ENCODE assay signal across 20 cellular contexts in the genomic region with DNA sequence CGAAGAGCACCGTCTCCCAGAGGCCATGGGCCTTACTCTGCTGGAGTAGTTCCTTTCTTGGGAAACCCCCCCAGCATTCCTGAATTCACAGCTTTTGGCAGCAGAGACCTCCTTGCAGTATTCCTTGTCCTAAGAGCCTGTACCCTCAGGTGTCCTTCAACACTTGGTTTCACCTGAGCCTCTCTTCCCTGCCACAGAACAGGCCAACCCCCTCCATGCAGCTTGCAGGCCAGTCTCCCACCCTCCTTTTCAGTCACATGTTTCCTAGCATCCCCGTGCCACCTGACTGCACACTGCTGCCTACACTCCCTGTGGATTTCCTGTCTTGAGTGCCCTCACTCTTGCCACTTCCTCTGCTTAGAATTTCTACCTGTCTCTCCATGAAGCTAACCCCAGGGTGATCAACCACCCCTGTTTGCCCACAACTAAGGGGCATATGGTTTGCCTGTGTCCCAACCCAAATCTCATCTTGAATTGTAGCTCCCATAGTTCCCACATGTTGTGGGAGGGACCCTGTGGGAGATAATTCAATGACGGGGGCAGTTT.
"Had no signal": no experiment of that assay in that cellular context is flagged by ENCODE, and none has a peak within 500 bp of the region (broad histone marks: within the 10 kb centered on the region; RNA-seq: fewer than 3 reads in every experiment).

No MANE protein-coding gene starts in this region.

- H3K27me3 ChIP-seq: transverse colon had no signal

- ATAC-seq: natural killer cell treated with Interleukin-12 subunit alpha and Interleukin-12 subunit beta and Interleukin-15 and Interleukin-18, amount 100 ng/mL, for 72 hours; SK-N-SH treated with all-trans-retinoic acid at 6 μM for 48 hours; WTC11 had no signal

- H3K4me3 ChIP-seq: coronary artery, left ventricle myocardium inferior, transverse colon had no signal

- H3K36me3 ChIP-seq: transverse colon had no signal

- H3K27ac ChIP-seq: coronary artery, left ventricle myocardium inferior, transverse colon had no signal

- H3K4me1 Mint-ChIP-seq: brain had no signal

- H3K4me3 Mint-ChIP-seq: brain; memory B cell; natural killer cell treated with Interleukin-12 subunit alpha and Interleukin-12 subunit beta and Interleukin-15 and Interleukin-18, amount 100 ng/mL, for 72 hours; WTC11 had no signal

- DNase-seq: activated CD4-positive, alpha-beta T cell treated with anti-CD3 and anti-CD28 coated beads, Interleukin-2, amount 50 U/mL, for 1 hour; activated CD8-positive, alpha-beta memory T cell treated with anti-CD3 and anti-CD28 coated beads, Interleukin-2, amount 50 U/mL, for 48 hours; activated naive CD4-positive, alpha-beta T cell; amygdala; central memory CD4-positive, alpha-beta T cell; effector CD4-positive, alpha-beta T cell; foreskin fibroblast; hippocampal formation; kidney; left ventricle myocardium inferior; nucleus accumbens; stimulated activated CD4-positive, alpha-beta T cell treated with anti-CD3 and anti-CD28 coated beads, Interleukin-2, amount 100 ng/mL, for 48 hours; stimulated activated naive CD4-positive, alpha-beta T cell; transverse colon had no signal

- H3K4me1 ChIP-seq: left ventricle myocardium inferior, transverse colon had no signal

- H3K27me3 Mint-ChIP-seq: brain, memory B cell had no signal

- H3K9me3 ChIP-seq: left ventricle myocardium inferior, transverse colon had no signal

- H3K27ac Mint-ChIP-seq: brain; memory B cell; natural killer cell treated with Interleukin-12 subunit alpha and Interleukin-12 subunit beta and Interleukin-15 and Interleukin-18, amount 100 ng/mL, for 72 hours; WTC11 had no signal
